9 cellular contexts compared by ENCODE assay signal in genomic region chr1:114510235-114511047, GRCh38. TPM values are rescaled to one million over a fixed set of nuclear protein-coding genes. Genes with fewer than 3 reads are reported as not detected.
DNase-seq lines count a peak whose midpoint lies in the region; ATAC-seq, FAIRE-seq and TF ChIP-seq lines count a peak whose summit lies in the region.
"Had no signal": no experiment of that assay in that cellular context is flagged by ENCODE, and none has a peak within 500 bp of the region (broad histone marks: within the 10 kb centered on the region; RNA-seq: fewer than 3 reads in every experiment).

No MANE protein-coding gene starts in this region.

- peak; percentile 58 for ATAC-seq in GM21515 (IDR thresholded peaks at IDR 0.05; ENCODE audit: unreplicated experiment)

- peak overlapping the region; percentile 95 to 99 (median 99) for H3K27ac ChIP-seq in spleen

- H3K27me3 Mint-ChIP-seq in T-helper 2 cell treated with Interferon-gamma antibody and Interleukin-4, amounts not matched to agents 5 μg/mL and 100 μg/mL, for 36 hours (ENCODE audit: low read depth) = no peaks in the 10 kb centered on the region
- H3K27me3 Mint-ChIP-seq in brain = peaks cover 22% of the 10 kb centered on the region

- peak overlapping the region; percentile 88 for H3K4me3 Mint-ChIP-seq in T-helper 2 cell treated with Interferon-gamma antibody and Interleukin-4, amounts not matched to agents 5 μg/mL and 100 μg/mL, for 36 hours
- H3K4me3 Mint-ChIP-seq in brain = peak overlapping the region; percentile 94 to 97 (median 96)

- H3K36me3 ChIP-seq in spleen = peaks cover 0 to 17% (median 0%) of the 10 kb centered on the region in 6 donors

- peak overlapping the region; percentile 99 for H3K27ac Mint-ChIP-seq in T-helper 2 cell treated with Interferon-gamma antibody and Interleukin-4, amounts not matched to agents 5 μg/mL and 100 μg/mL, for 36 hours
- peak overlapping the region; percentile 87 to 93 (median 91) for H3K27ac Mint-ChIP-seq in brain

- no peak for FAIRE-seq in HTR-8/SVneo (lab: Jason Lieb, UNC)
- FAIRE-seq: frontal cortex had no signal

- H3K9me3 ChIP-seq in spleen = no peaks in the 10 kb centered on the region

- H3K36me3 Mint-ChIP-seq in T-helper 2 cell treated with Interferon-gamma antibody and Interleukin-4, amounts not matched to agents 5 μg/mL and 100 μg/mL, for 36 hours (ENCODE audit: low read depth) = peaks cover 27% of the 10 kb centered on the region
- H3K36me3 Mint-ChIP-seq in brain = peaks cover 18% of the 10 kb centered on the region

- peaks cover 25 to 66% (median 53%) of the 10 kb centered on the region in 6 donors for H3K4me1 ChIP-seq in spleen

- H3K27me3 ChIP-seq in spleen (replicated peaks in 1 of 7) = no peaks in the 10 kb centered on the region

- intact Hi-C loops in spleen (cut with DNase I; ENCODE audit: low total_unique reads) = no loop called here

- peak overlapping the region; percentile 77 to 98 (median 92) for H3K4me3 ChIP-seq in spleen

- peaks cover 45% of the 10 kb centered on the region for H3K4me1 Mint-ChIP-seq in T-helper 2 cell treated with Interferon-gamma antibody and Interleukin-4, amounts not matched to agents 5 μg/mL and 100 μg/mL, for 36 hours (ENCODE audit: low read depth)
- H3K4me1 Mint-ChIP-seq in brain = peaks cover 62% of the 10 kb centered on the region

- 0 to 1% (median 0%) methylated on average over 49 to 75 of the region's 75 CpGs for WGBS in spleen, 5 donors

- no peak for TF ChIP-seq POLR2A in spleen (IDR thresholded peaks at IDR 0.05)

- TF ChIP-seq CTCF in brain (conservative IDR thresholded peaks at IDR 0.05) (no peak), spleen (IDR thresholded peaks at IDR 0.05 in 8 of 11, conservative IDR thresholded peaks at IDR 0.05 in 3 of 11) (no peak)

- peak; percentile 68 for DNase-seq in Daoy (ENCODE audit: low read depth)
- peak; percentile 37 for DNase-seq in HT1080 (ENCODE audit: low read depth)
- peak; percentile 22 for DNase-seq in T-helper 2 cell treated with Interferon-gamma antibody and Interleukin-4, amounts not matched to agents 5 μg/mL and 100 μg/mL, for 36 hours (ENCODE audit: low spot score)
- DNase-seq in iris pigment epithelial cell (ENCODE audit: low read depth) = peak; percentile 39
- no peak for DNase-seq in spleen
- DNase-seq in HTR-8/SVneo (ENCODE audit: insufficient read length, low spot score) = no peak

- no peaks in the 10 kb centered on the region for H3K9me3 Mint-ChIP-seq in T-helper 2 cell treated with Interferon-gamma antibody and Interleukin-4, amounts not matched to agents 5 μg/mL and 100 μg/mL, for 36 hours
- H3K9me3 Mint-ChIP-seq in brain = no peaks in the 10 kb centered on the region

RNA-seq across cellular contexts. Expression of gene TRIM33, which starts 0.6 kb away (rescaled TPM):
- 33.3 and 36.2 TPM in 2 replicates for total RNA-seq in Daoy (2014; rRNA removed; shearing (Covaris generic))
- total RNA-seq in HT1080 (2014; rRNA removed; shearing (Covaris generic)) = 23.4 and 40.5 TPM in 2 replicates
- 11.5 and 18.0 TPM in 2 replicates for polyA plus RNA-seq in HT1080 (2015; cell fraction: cytosol; rRNA removed)
- polyA plus RNA-seq in HT1080 (2015; cell fraction: nucleus; rRNA removed) = 28.7 and 30.5 TPM in 2 replicates
- polyA plus RNA-seq in brain (ENCODE audit: insufficient read depth, low read depth, low replicate concordance) = 14.8 TPM
- 10 to 100 TPM; 36.6 to 59.4 (median 47.3) TPM for total RNA-seq in spleen
- polyA plus RNA-seq in spleen = 10 to 100 TPM in 2 of 3 donors, 1 to 10 TPM in 1; 8.9 to 17.5 (median 10.8) TPM

Comparison
In these comparisons a context has a peak if more than half of its experiments do, and no peak if none do; other contexts are left out.
1. DNase-seq: peak in Daoy (single experiment), HT1080 (single experiment), T-helper 2 cell treated with Interferon-gamma antibody and Interleukin-4, amounts not matched to agents 5 μg/mL and 100 μg/mL, for 36 hours (single experiment) and iris pigment epithelial cell (single experiment); none in spleen (single experiment) and HTR-8/SVneo (single experiment).